Comparison of ENCODE assay signal across 8 cellular contexts in genomic region chr1:151175910-151176309, GRCh38. TPM values are rescaled to one million over a fixed set of nuclear protein-coding genes. Genes with fewer than 3 reads are reported as not detected.
A peak's percentile ranks its signal among the peaks of the same experiment; 100 is the strongest.
DNase-seq lines count a peak whose midpoint lies in the region; TF ChIP-seq lines count a peak whose summit lies in the region.

TMOD4 (minus strand) TSS chr1:151175981; CDS start chr1:151174875, 1,106 bp downstream.

- H3K4me1 Mint-ChIP-seq in Caco-2 (ENCODE audit: low read depth, unreplicated experiment): no peaks in the 10 kb centered on the region

- H3K9me3 Mint-ChIP-seq in Caco-2 (ENCODE audit: unreplicated experiment): no peaks in the 10 kb centered on the region

- POLR2A ChIA-PET in Caco-2 (lab: Charles Lee): no interaction called here

- H3F3A ChIP-seq in Loucy (ENCODE audit: low read depth): no peaks in the 10 kb centered on the region

- H3K27ac ChIP-seq in brain microvascular endothelial cell (no peak within 1 kb of the TSS), muscle layer of duodenum (ENCODE audit: low read length) (peak within 1 kb of the TSS; percentile 12)

- no peaks in the 10 kb centered on the region for H3K9me3 ChIP-seq in Caco-2
- no peaks in the 10 kb centered on the region for H3K9me3 ChIP-seq in Loucy (ENCODE audit: insufficient read depth, low read depth, low read length)
- H3K9me3 ChIP-seq in muscle layer of duodenum (ENCODE audit: control insufficient read depth in 1 of 2, low read length in 2 of 2): no peaks in the 10 kb centered on the region

- H3K27me3 ChIP-seq in Caco-2 (replicated peaks; ENCODE audit: control insufficient read depth, insufficient read depth, low read length): no peaks in the 10 kb centered on the region
- H3K27me3 ChIP-seq in Loucy (ENCODE audit: insufficient read depth, low read length, poor library complexity, severe bottlenecking): no peaks in the 10 kb centered on the region
- H3K27me3 ChIP-seq in brain microvascular endothelial cell (replicated peaks): no peaks in the 10 kb centered on the region
- no peaks in the 10 kb centered on the region for H3K27me3 ChIP-seq in muscle layer of duodenum (ENCODE audit: low read depth, low read length)

- no TSS peak for BruUV-seq in Caco-2 (replicated peaks; lab: Mats Ljungman, UMichigan)

- H2AFZ ChIP-seq in Loucy (ENCODE audit: low read length): no peak within 1 kb of the TSS

- CTCF ChIA-PET in Caco-2 (lab: Charles Lee): interaction anchor here (0.9 to 1.0 kb wide), 2 partner anchors 14 to 76 kb away, joined by 3 to 4 read pairs; partner anchors contain the start of gene VPS72

- peaks cover 35% of the 10 kb centered on the region for H3K36me3 Mint-ChIP-seq in Caco-2 (ENCODE audit: insufficient read depth, unreplicated experiment)

- no peak within 1 kb of the TSS for H3K4me3 Mint-ChIP-seq in Caco-2 (ENCODE audit: unreplicated experiment)

- in situ Hi-C loops in brain microvascular endothelial cell (cut with HindIII; ENCODE audit: low pct_ligation_motif_present, low sequenced_read_pairs): no loop called here

- H3K9ac ChIP-seq in Loucy (ENCODE audit: low read depth, low read length, poor library complexity, severe bottlenecking): no peak within 1 kb of the TSS

- H3K4me3 ChIP-seq in Caco-2 (ENCODE audit: low read depth, low read length) (no peak within 1 kb of the TSS), Loucy (ENCODE audit: low read length, poor library complexity, severe bottlenecking) (no peak within 1 kb of the TSS), brain microvascular endothelial cell (ENCODE audit: low read depth, low read length) (no peak within 1 kb of the TSS), muscle layer of duodenum (ENCODE audit: low read depth in 1 of 2, low read length in 2 of 2) (no peak within 1 kb of the TSS)

- TF ChIP-seq CTCF in Caco-2 (IDR thresholded peaks at IDR 0.05; ENCODE audit: insufficient read depth in 1 of 2, low read depth in 1 of 2, low read length in 1 of 2, severe bottlenecking in 1 of 2, unreplicated experiment in 1 of 2): peak; percentile 57 to 67
- TF ChIP-seq CTCF in Loucy (conservative IDR thresholded peaks at IDR 0.05; ENCODE audit: low read length): peak; percentile 69
- TF ChIP-seq CTCF in brain microvascular endothelial cell (IDR thresholded peaks at IDR 0.05; ENCODE audit: low read depth, low read length, missing control alignments): peak; percentile 75

- H4K20me1 ChIP-seq in Loucy (ENCODE audit: insufficient read depth, low read length, poor library complexity, severe bottlenecking): no peaks in the 10 kb centered on the region

- no peak within 1 kb of the TSS for H3K4me2 ChIP-seq in Loucy (ENCODE audit: low read depth, low read length, poor library complexity, severe bottlenecking)

- intact Hi-C loops in Caco-2 (cut with micrococcal nuclease; ENCODE audit: unreplicated experiment): no loop called here

- DNase-seq in Caco-2 (peak in 1 of 2 experiments; percentile 13), brain microvascular endothelial cell (peak; percentile 19), NCI-H1092 treated with DMSO at 0.1 percent for 48 hours (lab: John Stamatoyannopoulos, UW) (no peak), cerebellar nuclear complex (lab: John Stamatoyannopoulos, UW) (no peak), GDM1 (lab: John Stamatoyannopoulos, UW) (no peak), T-helper 9 cell (no peak)

- H3K4me1 ChIP-seq in Caco-2: no peaks in the 10 kb centered on the region
- H3K4me1 ChIP-seq in Loucy (ENCODE audit: insufficient read depth, low read length, poor library complexity, severe bottlenecking): no peaks in the 10 kb centered on the region
- H3K4me1 ChIP-seq in muscle layer of duodenum (ENCODE audit: control insufficient read depth in 1 of 2, insufficient read depth in 2 of 2, low read length in 2 of 2): peaks cover 0 to 4% of the 10 kb centered on the region in 2 donors

- no peak within 1 kb of the TSS for H3K27ac Mint-ChIP-seq in Caco-2 (ENCODE audit: unreplicated experiment)

- no peaks in the 10 kb centered on the region for H3K9me2 ChIP-seq in Loucy (replicated peaks; ENCODE audit: low read depth, low read length)

- H3K79me2 ChIP-seq in Loucy (ENCODE audit: insufficient read depth, low read length): no peaks in the 10 kb centered on the region

- H3K36me3 ChIP-seq in Caco-2 (ENCODE audit: control insufficient read depth, insufficient read depth, low read length) (peaks cover 2% of the 10 kb centered on the region; the same call in 1 of the 2 replicates), Loucy (ENCODE audit: insufficient read depth, low read length) (peaks cover 51% of the 10 kb centered on the region; the same call in 1 of the 2 replicates), brain microvascular endothelial cell (replicated peaks) (peaks cover 50% of the 10 kb centered on the region), muscle layer of duodenum (ENCODE audit: control insufficient read depth in 1 of 2, insufficient read depth in 2 of 2, low read length in 2 of 2) (peaks cover 43 to 53% of the 10 kb centered on the region in 2 donors)

- H3K27me3 Mint-ChIP-seq in Caco-2 (ENCODE audit: insufficient read depth, unreplicated experiment): no peaks in the 10 kb centered on the region

RNA-seq across cellular contexts. Expression of gene TMOD4, which starts in this region (rescaled TPM):
- total RNA-seq in Caco-2 (2022): 0.84 and 1.3 TPM in 2 replicates
